Comparison of ENCODE assay signal across 1 cellular context in the genomic region with DNA sequence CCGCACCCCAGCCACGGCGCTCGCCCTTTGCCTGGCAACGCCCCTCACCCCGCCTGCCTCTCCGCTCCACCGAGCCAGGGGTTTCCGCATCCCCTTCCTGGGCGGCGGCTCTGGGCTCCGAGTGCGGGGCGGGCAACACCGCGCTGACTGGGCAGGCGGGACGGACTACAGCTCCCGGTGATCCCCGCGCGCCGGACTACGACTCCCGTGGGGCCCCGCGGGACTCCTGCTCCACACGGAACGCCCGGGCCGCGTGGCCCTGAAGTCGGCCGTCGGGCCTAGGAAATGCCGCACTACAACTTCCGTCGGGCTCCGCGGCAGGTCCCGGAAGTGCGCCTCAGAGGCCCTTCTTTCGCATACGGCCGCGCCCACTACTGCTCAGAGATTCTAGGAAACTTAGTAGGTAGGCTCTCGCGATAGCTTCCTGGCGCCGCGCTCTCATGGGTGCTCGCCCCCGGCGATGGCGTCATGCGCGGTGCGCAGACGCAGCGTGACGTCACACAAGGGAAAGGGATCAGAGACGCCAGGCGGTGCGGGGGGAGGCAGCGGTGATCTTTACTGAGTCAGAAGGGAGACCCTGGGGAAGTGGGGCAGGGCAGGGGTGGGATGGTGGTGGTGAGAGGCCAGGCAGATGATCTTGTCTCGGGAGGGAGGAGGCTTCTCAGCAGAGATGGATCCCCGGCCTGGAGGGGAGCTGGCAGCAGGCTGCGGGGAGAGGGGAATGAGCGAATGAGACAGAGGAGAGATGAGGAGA.
A peak's percentile ranks its signal among the peaks of the same experiment; 100 is the strongest.
TF ChIP-seq lines count a peak whose summit lies in the region.

JOSD2 (minus strand) TSS at position 123 of the 754 bp plus-strand sequence. CDS start 760 bp downstream, outside the sequence.

TF ChIP-seq in K562, 482 proteins besides CTCF, POLR2A, EP300 and RAD21 (continued from another document and continues in another):
- TF ChIP-seq CBX1 (IDR thresholded peaks at IDR 0.05; ENCODE audit: low read depth) (0 out of 2 replicates have a peak, but pooled peaks have one; percentile 21), MBD2 (IDR thresholded peaks at IDR 0.05; ENCODE audit: borderline replicate concordance, low read depth) (peak; percentile 81), JUND (IDR thresholded peaks at IDR 0.05; ENCODE audit: borderline replicate concordance, low read depth, low read length) (peak; percentile 88), JUND (tag; IDR thresholded peaks at IDR 0.05; ENCODE audit: borderline replicate concordance, low read depth, low read length) (peak; percentile 88; the same call in 1 of the 3 replicates), SAFB2 (IDR thresholded peaks at IDR 0.05; ENCODE audit: borderline replicate concordance, low read depth, low read length, severe bottlenecking) (no peak), HMGN3 (IDR thresholded peaks at IDR 0.05; ENCODE audit: borderline replicate concordance, extremely low read depth, insufficient read length, low read depth, low read length) (peak; percentile 82), JUNB (CRISPR knock-in tag; conservative IDR thresholded peaks at IDR 0.05) (peak; percentile 66; the same call in 1 of the 2 replicates), HMG20B (CRISPR knock-in tag; IDR thresholded peaks at IDR 0.05) (no peak), SPI1 (IDR thresholded peaks at IDR 0.05; ENCODE audit: borderline replicate concordance, low read depth, low read length) (no peak), CHD2 (IDR thresholded peaks at IDR 0.05; ENCODE audit: low read depth, low read length) (peak; percentile 99), RFX5 (IDR thresholded peaks at IDR 0.05; ENCODE audit: low read depth, low read length) (peak; percentile 76), THRB (CRISPR knock-in tag; conservative IDR thresholded peaks at IDR 0.05) (peak; percentile 95), HDAC2 (IDR thresholded peaks at IDR 0.05) (0 out of 2 replicates have a peak, but pooled peaks have one; percentile 16), MCM7 (IDR thresholded peaks at IDR 0.05) (no peak), KDM4B (IDR thresholded peaks at IDR 0.05; ENCODE audit: borderline replicate concordance in 2 of 2, low read depth in 1 of 2) (peak in 1 of 2 experiments; percentile 61; a peak in 1 of 4 replicates), ZMIZ1 (IDR thresholded peaks at IDR 0.05; ENCODE audit: low read depth in 2 of 2, low read length in 2 of 2) (0 out of 4 replicates have a peak, but pooled peaks have one; percentile 13 to 26), TOE1 (IDR thresholded peaks at IDR 0.05; ENCODE audit: borderline replicate concordance) (peak; percentile 63; the same call in 1 of the 2 replicates), TOE1 (CRISPR knock-in tag; IDR thresholded peaks at IDR 0.05; ENCODE audit: borderline replicate concordance, low read depth) (no peak), CBX5 (IDR thresholded peaks at IDR 0.05; ENCODE audit: borderline replicate concordance, low read depth) (0 out of 2 replicates have a peak, but pooled peaks have one; percentile 66), GABPB2 (CRISPR knock-in tag; conservative IDR thresholded peaks at IDR 0.05) (no peak), RBM39 (optimal IDR thresholded peaks at IDR 0.05; ENCODE audit: low read depth, low read length) (no peak), TFAM (CRISPR knock-in tag; conservative IDR thresholded peaks at IDR 0.05) (no peak), USF1 (CRISPR knock-in tag; IDR thresholded peaks at IDR 0.05) (peak; percentile 75), ETV5 (CRISPR knock-in tag; IDR thresholded peaks at IDR 0.05; ENCODE audit: low read depth) (peak; percentile 88; the same call in 1 of the 2 replicates), NRF1 (conservative IDR thresholded peaks at IDR 0.05 in 1 of 2, IDR thresholded peaks at IDR 0.05 in 1 of 2) (peak; percentile 93 to 94), BRD4 (IDR thresholded peaks at IDR 0.05) (no peak), ZNF121 (CRISPR knock-in tag; conservative IDR thresholded peaks at IDR 0.05) (no peak), PURB (CRISPR knock-in tag; IDR thresholded peaks at IDR 0.05; ENCODE audit: low read depth) (no peak), RNF219 (CRISPR knock-in tag; IDR thresholded peaks at IDR 0.05) (no peak)
- TF ChIP-seq, protein P1, sequence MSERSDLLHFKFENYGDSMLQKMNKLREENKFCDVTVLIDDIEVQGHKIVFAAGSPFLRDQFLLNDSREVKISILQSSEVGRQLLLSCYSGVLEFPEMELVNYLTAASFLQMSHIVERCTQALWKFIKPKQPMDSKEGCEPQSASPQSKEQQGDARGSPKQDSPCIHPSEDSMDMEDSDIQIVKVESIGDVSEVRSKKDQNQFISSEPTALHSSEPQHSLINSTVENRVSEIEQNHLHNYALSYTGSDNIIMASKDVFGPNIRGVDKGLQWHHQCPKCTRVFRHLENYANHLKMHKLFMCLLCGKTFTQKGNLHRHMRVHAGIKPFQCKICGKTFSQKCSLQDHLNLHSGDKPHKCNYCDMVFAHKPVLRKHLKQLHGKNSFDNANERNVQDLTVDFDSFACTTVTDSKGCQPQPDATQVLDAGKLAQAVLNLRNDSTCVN (CRISPR knock-in tag; IDR thresholded peaks at IDR 0.05) = peak; percentile 93
- TF ChIP-seq, protein P2, sequence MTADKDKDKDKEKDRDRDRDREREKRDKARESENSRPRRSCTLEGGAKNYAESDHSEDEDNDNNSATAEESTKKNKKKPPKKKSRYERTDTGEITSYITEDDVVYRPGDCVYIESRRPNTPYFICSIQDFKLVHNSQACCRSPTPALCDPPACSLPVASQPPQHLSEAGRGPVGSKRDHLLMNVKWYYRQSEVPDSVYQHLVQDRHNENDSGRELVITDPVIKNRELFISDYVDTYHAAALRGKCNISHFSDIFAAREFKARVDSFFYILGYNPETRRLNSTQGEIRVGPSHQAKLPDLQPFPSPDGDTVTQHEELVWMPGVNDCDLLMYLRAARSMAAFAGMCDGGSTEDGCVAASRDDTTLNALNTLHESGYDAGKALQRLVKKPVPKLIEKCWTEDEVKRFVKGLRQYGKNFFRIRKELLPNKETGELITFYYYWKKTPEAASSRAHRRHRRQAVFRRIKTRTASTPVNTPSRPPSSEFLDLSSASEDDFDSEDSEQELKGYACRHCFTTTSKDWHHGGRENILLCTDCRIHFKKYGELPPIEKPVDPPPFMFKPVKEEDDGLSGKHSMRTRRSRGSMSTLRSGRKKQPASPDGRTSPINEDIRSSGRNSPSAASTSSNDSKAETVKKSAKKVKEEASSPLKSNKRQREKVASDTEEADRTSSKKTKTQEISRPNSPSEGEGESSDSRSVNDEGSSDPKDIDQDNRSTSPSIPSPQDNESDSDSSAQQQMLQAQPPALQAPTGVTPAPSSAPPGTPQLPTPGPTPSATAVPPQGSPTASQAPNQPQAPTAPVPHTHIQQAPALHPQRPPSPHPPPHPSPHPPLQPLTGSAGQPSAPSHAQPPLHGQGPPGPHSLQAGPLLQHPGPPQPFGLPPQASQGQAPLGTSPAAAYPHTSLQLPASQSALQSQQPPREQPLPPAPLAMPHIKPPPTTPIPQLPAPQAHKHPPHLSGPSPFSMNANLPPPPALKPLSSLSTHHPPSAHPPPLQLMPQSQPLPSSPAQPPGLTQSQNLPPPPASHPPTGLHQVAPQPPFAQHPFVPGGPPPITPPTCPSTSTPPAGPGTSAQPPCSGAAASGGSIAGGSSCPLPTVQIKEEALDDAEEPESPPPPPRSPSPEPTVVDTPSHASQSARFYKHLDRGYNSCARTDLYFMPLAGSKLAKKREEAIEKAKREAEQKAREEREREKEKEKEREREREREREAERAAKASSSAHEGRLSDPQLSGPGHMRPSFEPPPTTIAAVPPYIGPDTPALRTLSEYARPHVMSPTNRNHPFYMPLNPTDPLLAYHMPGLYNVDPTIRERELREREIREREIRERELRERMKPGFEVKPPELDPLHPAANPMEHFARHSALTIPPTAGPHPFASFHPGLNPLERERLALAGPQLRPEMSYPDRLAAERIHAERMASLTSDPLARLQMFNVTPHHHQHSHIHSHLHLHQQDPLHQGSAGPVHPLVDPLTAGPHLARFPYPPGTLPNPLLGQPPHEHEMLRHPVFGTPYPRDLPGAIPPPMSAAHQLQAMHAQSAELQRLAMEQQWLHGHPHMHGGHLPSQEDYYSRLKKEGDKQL (CRISPR knock-in tag; IDR thresholded peaks at IDR 0.05; ENCODE audit: borderline replicate concordance) = no peak
- TF ChIP-seq, protein P3, sequence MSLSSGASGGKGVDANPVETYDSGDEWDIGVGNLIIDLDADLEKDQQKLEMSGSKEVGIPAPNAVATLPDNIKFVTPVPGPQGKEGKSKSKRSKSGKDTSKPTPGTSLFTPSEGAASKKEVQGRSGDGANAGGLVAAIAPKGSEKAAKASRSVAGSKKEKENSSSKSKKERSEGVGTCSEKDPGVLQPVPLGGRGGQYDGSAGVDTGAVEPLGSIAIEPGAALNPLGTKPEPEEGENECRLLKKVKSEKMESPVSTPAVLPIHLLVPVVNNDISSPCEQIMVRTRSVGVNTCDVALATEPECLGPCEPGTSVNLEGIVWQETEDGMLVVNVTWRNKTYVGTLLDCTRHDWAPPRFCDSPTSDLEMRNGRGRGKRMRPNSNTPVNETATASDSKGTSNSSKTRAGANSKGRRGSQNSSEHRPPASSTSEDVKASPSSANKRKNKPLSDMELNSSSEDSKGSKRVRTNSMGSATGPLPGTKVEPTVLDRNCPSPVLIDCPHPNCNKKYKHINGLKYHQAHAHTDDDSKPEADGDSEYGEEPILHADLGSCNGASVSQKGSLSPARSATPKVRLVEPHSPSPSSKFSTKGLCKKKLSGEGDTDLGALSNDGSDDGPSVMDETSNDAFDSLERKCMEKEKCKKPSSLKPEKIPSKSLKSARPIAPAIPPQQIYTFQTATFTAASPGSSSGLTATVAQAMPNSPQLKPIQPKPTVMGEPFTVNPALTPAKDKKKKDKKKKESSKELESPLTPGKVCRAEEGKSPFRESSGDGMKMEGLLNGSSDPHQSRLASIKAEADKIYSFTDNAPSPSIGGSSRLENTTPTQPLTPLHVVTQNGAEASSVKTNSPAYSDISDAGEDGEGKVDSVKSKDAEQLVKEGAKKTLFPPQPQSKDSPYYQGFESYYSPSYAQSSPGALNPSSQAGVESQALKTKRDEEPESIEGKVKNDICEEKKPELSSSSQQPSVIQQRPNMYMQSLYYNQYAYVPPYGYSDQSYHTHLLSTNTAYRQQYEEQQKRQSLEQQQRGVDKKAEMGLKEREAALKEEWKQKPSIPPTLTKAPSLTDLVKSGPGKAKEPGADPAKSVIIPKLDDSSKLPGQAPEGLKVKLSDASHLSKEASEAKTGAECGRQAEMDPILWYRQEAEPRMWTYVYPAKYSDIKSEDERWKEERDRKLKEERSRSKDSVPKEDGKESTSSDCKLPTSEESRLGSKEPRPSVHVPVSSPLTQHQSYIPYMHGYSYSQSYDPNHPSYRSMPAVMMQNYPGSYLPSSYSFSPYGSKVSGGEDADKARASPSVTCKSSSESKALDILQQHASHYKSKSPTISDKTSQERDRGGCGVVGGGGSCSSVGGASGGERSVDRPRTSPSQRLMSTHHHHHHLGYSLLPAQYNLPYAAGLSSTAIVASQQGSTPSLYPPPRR (CRISPR knock-in tag; IDR thresholded peaks at IDR 0.05; ENCODE audit: borderline replicate concordance) = no peak
